15 cellular contexts compared by ENCODE assay signal in genomic region chr18:76367168-76367785, GRCh38.
"Had no signal": no experiment of that assay in that cellular context is flagged by ENCODE, and none has a peak within 500 bp of the region (broad histone marks: within the 10 kb centered on the region; RNA-seq: fewer than 3 reads in every experiment).

No MANE protein-coding gene starts in this region.

- H3K9me3 Mint-ChIP-seq: activated CD4-positive, alpha-beta T cell treated with anti-CD3 and anti-CD28 coated beads, Interleukin-2, amount 10 ng/mL, durations not matched to agents 24 days and 14 days; activated naive CD4-positive, alpha-beta T cell treated with anti-CD3 and anti-CD28 coated beads, Interleukin-2, amount 50 U/mL, for 72 hours; naive B cell; WTC11 had no signal

- H3K9me3 ChIP-seq: gastroesophageal sphincter, neutrophil, upper lobe of left lung had no signal

- H3K27me3 ChIP-seq: gastroesophageal sphincter, neutrophil, upper lobe of left lung had no signal

- H3K4me3 Mint-ChIP-seq: activated CD4-positive, alpha-beta T cell treated with anti-CD3 and anti-CD28 coated beads, Interleukin-2, amount 10 ng/mL, durations not matched to agents 24 days and 14 days; naive B cell; T-helper 17 cell; WTC11 had no signal

- H3K27ac ChIP-seq: gastroesophageal sphincter, neutrophil, upper lobe of left lung had no signal

- ATAC-seq: activated naive CD4-positive, alpha-beta T cell treated with anti-CD3 and anti-CD28 coated beads, Interleukin-2, amount 50 U/mL, for 72 hours; gastroesophageal sphincter; right cardiac atrium; T-helper 17 cell; WTC11 had no signal

- FAIRE-seq: bronchial epithelial cell, endothelial cell of umbilical vein, keratinocyte had no signal

- DNase-seq: activated CD4-positive, alpha-beta T cell treated with anti-CD3 and anti-CD28 coated beads, Interleukin-2, amount 10 ng/mL, durations not matched to agents 24 days and 14 days; anterior cingulate cortex; naive B cell; right cardiac atrium; stimulated activated CD4-positive, alpha-beta T cell treated with anti-CD3 and anti-CD28 coated beads, Interleukin-2, amount 100 ng/mL, for 24 hours; stimulated activated naive CD4-positive, alpha-beta T cell treated with Interleukin-2 at 50 U/mL for 16 hours; T-helper 17 cell; upper lobe of left lung had no signal

- H3K4me1 ChIP-seq: gastroesophageal sphincter, upper lobe of left lung had no signal

- H3K4me3 ChIP-seq: gastroesophageal sphincter, upper lobe of left lung had no signal

- H3K27me3 Mint-ChIP-seq: naive B cell, T-helper 17 cell had no signal

- H3K4me1 Mint-ChIP-seq: naive B cell had no signal

- H3K27ac Mint-ChIP-seq: activated CD4-positive, alpha-beta T cell treated with anti-CD3 and anti-CD28 coated beads, Interleukin-2, amount 10 ng/mL, durations not matched to agents 24 days and 14 days; T-helper 17 cell; WTC11 had no signal
